ENCODE assay signal across 37 cellular contexts in the genomic region with DNA sequence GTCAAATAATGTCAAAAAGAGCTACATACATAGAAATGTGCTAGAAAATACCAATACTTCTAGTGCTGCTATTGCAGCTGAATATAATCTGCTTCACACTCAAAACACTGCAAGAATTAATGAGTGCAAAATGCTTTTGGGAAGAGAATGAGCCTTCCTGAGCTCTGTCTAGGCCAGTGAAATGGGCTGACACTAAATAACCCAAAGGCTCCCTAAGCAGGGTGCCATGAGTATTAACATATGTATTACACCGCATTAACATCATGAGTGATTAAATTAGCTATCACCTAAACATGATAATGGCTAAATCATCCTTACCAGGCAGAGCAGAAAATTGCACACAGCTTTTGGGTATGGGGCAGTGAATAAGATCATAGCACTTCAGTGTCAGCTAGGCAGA.
"Had no signal": no experiment of that assay in that cellular context is flagged by ENCODE, and none has a peak within 500 bp of the region (broad histone marks: within the 10 kb centered on the region; RNA-seq: fewer than 3 reads in every experiment).

No MANE protein-coding gene starts in this region.

- ATAC-seq: activated naive CD4-positive, alpha-beta T cell treated with anti-CD3 and anti-CD28 coated beads, Interleukin-2, amount 50 U/mL, for 72 hours; activated naive CD8-positive, alpha-beta T cell treated with anti-CD3 and anti-CD28 coated beads, Interleukin-2, amount 50 U/mL, for 24 hours; activated T-cell treated with anti-CD3 and anti-CD28 coated beads, Interleukin-2, amount 50 U/mL, for 4 hours; activated T-cell treated with anti-CD3 and anti-CD28 coated beads, Interleukin-2, amount 50 U/mL, for 72 hours; activated T-helper 17 cell treated with anti-CD3 and anti-CD28 coated beads, Interleukin-2, amount 50 U/mL, for 72 hours; body of pancreas had no signal

- H3K4me1 ChIP-seq: adrenal gland, ascending aorta, body of pancreas, breast epithelium had no signal

- H3K9me3 Mint-ChIP-seq: activated naive CD4-positive, alpha-beta T cell treated with anti-CD3 and anti-CD28 coated beads for 36 hours; activated naive CD4-positive, alpha-beta T cell treated with anti-CD3 and anti-CD28 coated beads, Interleukin-2, amount 10 ng/mL, durations not matched to agents 7 days and 5 days; activated naive CD4-positive, alpha-beta T cell treated with anti-CD3 and anti-CD28 coated beads, Interleukin-2, amount 50 U/mL, for 24 hours; activated naive CD4-positive, alpha-beta T cell treated with anti-CD3 and anti-CD28 coated beads, Interleukin-2, amount 50 U/mL, for 72 hours; activated naive CD8-positive, alpha-beta T cell treated with anti-CD3 and anti-CD28 coated beads for 36 hours; activated naive CD8-positive, alpha-beta T cell treated with anti-CD3 and anti-CD28 coated beads, Interleukin-2, amount 10 ng/mL, durations not matched to agents 7 days and 5 days; activated naive CD8-positive, alpha-beta T cell treated with anti-CD3 and anti-CD28 coated beads, Interleukin-2, amount 50 U/mL, for 24 hours; activated T-cell treated with anti-CD3 and anti-CD28 coated beads, Interleukin-2, amount 50 U/mL, for 24 hours; activated T-cell treated with anti-CD3 and anti-CD28 coated beads, Interleukin-2, amount 50 U/mL, for 4 hours; activated T-cell treated with anti-CD3 and anti-CD28 coated beads, Interleukin-2, amount 50 U/mL, for 72 hours; activated T-helper 1 cell treated with anti-CD3 and anti-CD28 coated beads, Interleukin-12 subunit alpha, Interleukin-12 subunit beta, Interleukin-2, Interleukin-4 antibody, amounts not matched to agents 30 ng/mL and 10 ng/mL and 1 ng/mL, durations not matched to agents 14 hours and 24 hours and 36 hours; activated T-helper 17 cell treated with anti-CD3 and anti-CD28 coated beads, Interleukin-2, amount 50 U/mL, for 72 hours; activated T-helper 2 cell treated with anti-CD3 and anti-CD28 coated beads, Interferon-gamma antibody, Interleukin-2, Interleukin-4, amounts not matched to agents 10 μg/mL and 5 μg/mL and 100 μg/mL, durations not matched to agents 14 hours and 24 hours and 36 hours; brain; central memory CD8-positive, alpha-beta T cell had no signal

- H3K27ac ChIP-seq: adrenal gland, ascending aorta, body of pancreas, brain microvascular endothelial cell, breast epithelium, cardiac muscle cell had no signal

- H3K27me3 ChIP-seq: adrenal gland, ascending aorta, body of pancreas, brain microvascular endothelial cell, breast epithelium, cardiac muscle cell had no signal

- H3K36me3 Mint-ChIP-seq: activated naive CD4-positive, alpha-beta T cell treated with anti-CD3 and anti-CD28 coated beads, Interleukin-2, amount 10 ng/mL, durations not matched to agents 7 days and 5 days; activated naive CD4-positive, alpha-beta T cell treated with anti-CD3 and anti-CD28 coated beads, Interleukin-2, amount 50 U/mL, for 24 hours; activated naive CD4-positive, alpha-beta T cell treated with anti-CD3 and anti-CD28 coated beads, Interleukin-2, amount 50 U/mL, for 72 hours; activated naive CD8-positive, alpha-beta T cell; activated naive CD8-positive, alpha-beta T cell treated with anti-CD3 and anti-CD28 coated beads for 36 hours; activated naive CD8-positive, alpha-beta T cell treated with anti-CD3 and anti-CD28 coated beads, Interleukin-2, amount 10 ng/mL, durations not matched to agents 7 days and 5 days; brain had no signal

- H3K9me3 ChIP-seq: adrenal gland, ascending aorta, body of pancreas, breast epithelium had no signal

- H3K27ac Mint-ChIP-seq: activated naive CD4-positive, alpha-beta T cell treated with anti-CD3 and anti-CD28 coated beads for 36 hours; activated naive CD4-positive, alpha-beta T cell treated with anti-CD3 and anti-CD28 coated beads, Interleukin-2, amount 10 ng/mL, durations not matched to agents 7 days and 5 days; activated naive CD4-positive, alpha-beta T cell treated with anti-CD3 and anti-CD28 coated beads, Interleukin-2, amount 50 U/mL, for 24 hours; activated naive CD4-positive, alpha-beta T cell treated with anti-CD3 and anti-CD28 coated beads, Interleukin-2, amount 50 U/mL, for 72 hours; activated naive CD8-positive, alpha-beta T cell; activated naive CD8-positive, alpha-beta T cell treated with anti-CD3 and anti-CD28 coated beads for 36 hours; activated naive CD8-positive, alpha-beta T cell treated with anti-CD3 and anti-CD28 coated beads, Interleukin-2, amount 10 ng/mL, durations not matched to agents 7 days and 5 days; activated naive CD8-positive, alpha-beta T cell treated with anti-CD3 and anti-CD28 coated beads, Interleukin-2, amount 50 U/mL, for 24 hours; activated T-cell treated with anti-CD3 and anti-CD28 coated beads, Interleukin-2, amount 50 U/mL, for 24 hours; activated T-cell treated with anti-CD3 and anti-CD28 coated beads, Interleukin-2, amount 50 U/mL, for 72 hours; activated T-helper 1 cell treated with anti-CD3 and anti-CD28 coated beads, Interleukin-12 subunit alpha, Interleukin-12 subunit beta, Interleukin-2, Interleukin-4 antibody, amounts not matched to agents 30 ng/mL and 10 ng/mL and 1 ng/mL, durations not matched to agents 14 hours and 24 hours and 36 hours; activated T-helper 17 cell treated with anti-CD3 and anti-CD28 coated beads, Interleukin-2, amount 50 U/mL, for 72 hours; activated T-helper 2 cell treated with anti-CD3 and anti-CD28 coated beads, Interferon-gamma antibody, Interleukin-2, Interleukin-4, amounts not matched to agents 10 μg/mL and 5 μg/mL and 100 μg/mL, durations not matched to agents 14 hours and 24 hours and 36 hours; brain had no signal

- H3K4me3 Mint-ChIP-seq: activated naive CD4-positive, alpha-beta T cell treated with anti-CD3 and anti-CD28 coated beads for 36 hours; activated naive CD4-positive, alpha-beta T cell treated with anti-CD3 and anti-CD28 coated beads, Interleukin-2, amount 10 ng/mL, durations not matched to agents 7 days and 5 days; activated naive CD4-positive, alpha-beta T cell treated with anti-CD3 and anti-CD28 coated beads, Interleukin-2, amount 50 U/mL, for 24 hours; activated naive CD8-positive, alpha-beta T cell; activated naive CD8-positive, alpha-beta T cell treated with anti-CD3 and anti-CD28 coated beads for 36 hours; activated naive CD8-positive, alpha-beta T cell treated with anti-CD3 and anti-CD28 coated beads, Interleukin-2, amount 10 ng/mL, durations not matched to agents 7 days and 5 days; activated naive CD8-positive, alpha-beta T cell treated with anti-CD3 and anti-CD28 coated beads, Interleukin-2, amount 50 U/mL, for 24 hours; activated T-cell treated with anti-CD3 and anti-CD28 coated beads, Interleukin-2, amount 50 U/mL, for 24 hours; activated T-cell treated with anti-CD3 and anti-CD28 coated beads, Interleukin-2, amount 50 U/mL, for 4 hours; activated T-cell treated with anti-CD3 and anti-CD28 coated beads, Interleukin-2, amount 50 U/mL, for 72 hours; activated T-helper 1 cell treated with anti-CD3 and anti-CD28 coated beads, Interleukin-12 subunit alpha, Interleukin-12 subunit beta, Interleukin-2, Interleukin-4 antibody, amounts not matched to agents 30 ng/mL and 10 ng/mL and 1 ng/mL, durations not matched to agents 14 hours and 24 hours and 36 hours; activated T-helper 17 cell treated with anti-CD3 and anti-CD28 coated beads, Interleukin-2, amount 50 U/mL, for 72 hours; brain; central memory CD8-positive, alpha-beta T cell had no signal

- H3K27me3 Mint-ChIP-seq: activated naive CD4-positive, alpha-beta T cell treated with anti-CD3 and anti-CD28 coated beads, Interleukin-2, amount 10 ng/mL, durations not matched to agents 7 days and 5 days; activated naive CD8-positive, alpha-beta T cell treated with anti-CD3 and anti-CD28 coated beads, Interleukin-2, amount 10 ng/mL, durations not matched to agents 7 days and 5 days; activated naive CD8-positive, alpha-beta T cell treated with anti-CD3 and anti-CD28 coated beads, Interleukin-2, amount 50 U/mL, for 24 hours; activated T-helper 17 cell treated with anti-CD3 and anti-CD28 coated beads, Interleukin-2, amount 50 U/mL, for 72 hours; central memory CD8-positive, alpha-beta T cell had no signal

- DNase-seq: activated effector memory CD4-positive, alpha-beta T cell treated with anti-CD3 and anti-CD28 coated beads, Interleukin-2, amount 50 U/mL, for 16 hours; activated effector memory CD4-positive, alpha-beta T cell treated with Interleukin-2 at 50 U/mL for 16 hours; activated gamma-delta T cell; activated gamma-delta T cell treated with Interleukin-2 at 50 U/mL for 16 hours; activated naive CD4-positive, alpha-beta T cell; activated naive CD4-positive, alpha-beta T cell treated with anti-CD3 and anti-CD28 coated beads for 36 hours; activated naive CD4-positive, alpha-beta T cell treated with anti-CD3 and anti-CD28 coated beads, Interleukin-2, amount 10 ng/mL, durations not matched to agents 7 days and 5 days; activated naive CD4-positive, alpha-beta T cell treated with anti-CD3 and anti-CD28 coated beads, Interleukin-2, amount 50 U/mL, for 16 hours; activated naive CD4-positive, alpha-beta T cell treated with Interleukin-2 at 50 U/mL for 16 hours; activated naive CD8-positive, alpha-beta T cell treated with anti-CD3 and anti-CD28 coated beads for 36 hours; activated naive CD8-positive, alpha-beta T cell treated with anti-CD3 and anti-CD28 coated beads, Interleukin-2, amount 10 ng/mL, durations not matched to agents 7 days and 5 days; activated naive CD8-positive, alpha-beta T cell treated with anti-CD3 and anti-CD28 coated beads, Interleukin-2, amount 50 U/mL, for 24 hours; activated T-cell treated with anti-CD3 and anti-CD28 coated beads, Interleukin-2, amount 50 U/mL, for 24 hours; activated T-cell treated with anti-CD3 and anti-CD28 coated beads, Interleukin-2, amount 50 U/mL, for 4 hours; activated T-cell treated with anti-CD3 and anti-CD28 coated beads, Interleukin-2, amount 50 U/mL, for 48 hours; activated T-cell treated with anti-CD3 and anti-CD28 coated beads, Interleukin-2, amount 50 U/mL, for 72 hours; adrenal gland; amniotic stem cell; amygdala; anterior cingulate cortex; aorta; body of pancreas; brain microvascular endothelial cell; caudate nucleus; central memory CD4-positive, alpha-beta T cell; cerebellar nuclear complex had no signal

- H3K36me3 ChIP-seq: adrenal gland, ascending aorta, brain microvascular endothelial cell, breast epithelium, cardiac muscle cell had no signal

- H3K4me1 Mint-ChIP-seq: activated naive CD4-positive, alpha-beta T cell treated with anti-CD3 and anti-CD28 coated beads, Interleukin-2, amount 10 ng/mL, durations not matched to agents 7 days and 5 days; activated naive CD4-positive, alpha-beta T cell treated with anti-CD3 and anti-CD28 coated beads, Interleukin-2, amount 50 U/mL, for 24 hours; activated naive CD8-positive, alpha-beta T cell treated with anti-CD3 and anti-CD28 coated beads for 36 hours; activated naive CD8-positive, alpha-beta T cell treated with anti-CD3 and anti-CD28 coated beads, Interleukin-2, amount 10 ng/mL, durations not matched to agents 7 days and 5 days; activated naive CD8-positive, alpha-beta T cell treated with anti-CD3 and anti-CD28 coated beads, Interleukin-2, amount 50 U/mL, for 24 hours; activated T-helper 17 cell treated with anti-CD3 and anti-CD28 coated beads, Interleukin-2, amount 50 U/mL, for 72 hours; central memory CD8-positive, alpha-beta T cell had no signal

- H3K4me3 ChIP-seq: adrenal gland, ascending aorta, body of pancreas, breast epithelium, cardiac muscle cell had no signal
